ENCODE assay signal across 7 cellular contexts in the genomic region with DNA sequence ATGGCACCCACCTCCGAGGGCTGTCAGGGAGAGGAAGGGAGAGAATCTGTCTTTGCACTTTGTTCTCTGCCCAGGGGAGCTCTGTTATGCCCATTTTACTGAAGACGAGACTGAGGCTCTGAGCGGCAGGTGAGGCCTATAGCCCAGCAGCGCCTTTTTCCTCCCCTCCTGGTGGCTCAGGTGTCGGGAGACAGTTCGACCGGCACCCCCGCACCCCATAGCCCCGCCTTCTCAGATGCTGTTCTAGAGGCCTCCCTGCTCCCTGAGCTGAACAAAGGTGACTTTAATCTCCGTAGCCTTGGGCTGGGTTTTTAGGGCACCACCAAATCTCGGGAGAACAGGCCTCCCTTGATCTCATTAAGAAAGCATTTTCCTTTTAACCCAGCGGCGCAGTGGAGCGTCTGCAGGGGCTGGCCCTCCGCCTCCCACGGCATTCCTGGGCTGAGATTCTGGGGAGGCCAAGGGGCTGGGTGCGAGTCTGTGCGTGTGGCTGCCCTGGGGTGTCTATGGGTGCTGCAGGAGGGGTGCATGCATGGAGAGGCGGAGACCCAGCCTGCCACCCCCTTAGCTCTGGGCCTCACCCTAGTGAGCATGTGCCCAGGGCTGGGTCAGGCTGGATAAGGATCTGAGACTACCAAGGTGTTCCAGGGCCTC. TPM values are rescaled to one million over a fixed set of nuclear protein-coding genes. Genes with fewer than 3 reads are reported as not detected.
DNase-seq lines count a peak whose midpoint lies in the region; ATAC-seq and TF ChIP-seq lines count a peak whose summit lies in the region.

No MANE protein-coding gene starts in this region.

- peaks cover 75% of the 10 kb centered on the region for H3K4me1 Mint-ChIP-seq in dendritic cell treated with granulocyte-macrophage colony-stimulating factor and Interleukin-4, amounts not matched to agents 40 ng/mL and 50 ng/mL, for 4 days (ENCODE audit: low read depth)
- H3K4me1 Mint-ChIP-seq in naive B cell = peaks cover 38 to 70% (median 53%) of the 10 kb centered on the region in 3 donors

- H3K27ac Mint-ChIP-seq in dendritic cell treated with granulocyte-macrophage colony-stimulating factor and Interleukin-4, amounts not matched to agents 40 ng/mL and 50 ng/mL, for 4 days = peak overlapping the region; percentile 87
- peak overlapping the region; percentile 61 to 96 (median 84) for H3K27ac Mint-ChIP-seq in naive B cell

- peak overlapping the region; percentile 88 for H3K27ac ChIP-seq in OCI-LY3 (ENCODE audit: low read length)

- ATAC-seq in naive B cell (ENCODE audit: low read depth in 2 of 2) = no peak
- no peak for ATAC-seq in HG02763 (IDR thresholded peaks at IDR 0.05; ENCODE audit: unreplicated experiment)
- ATAC-seq in HG02571 (IDR thresholded peaks at IDR 0.05; ENCODE audit: unreplicated experiment) = no peak
- no peak for ATAC-seq in HG03280 (IDR thresholded peaks at IDR 0.05; ENCODE audit: unreplicated experiment)

- peak overlapping the region; percentile 100 for H3K4me3 ChIP-seq in OCI-LY3 (ENCODE audit: low read length)

- H3K4me3 Mint-ChIP-seq in dendritic cell treated with granulocyte-macrophage colony-stimulating factor and Interleukin-4, amounts not matched to agents 40 ng/mL and 50 ng/mL, for 4 days = peak overlapping the region; percentile 100
- H3K4me3 Mint-ChIP-seq in naive B cell = peak overlapping the region; percentile 91 to 98 (median 94)

- no peaks in the 10 kb centered on the region for H3K27me3 ChIP-seq in OCI-LY3 (ENCODE audit: low read depth, low read length)

- peaks cover 38% of the 10 kb centered on the region for H3K36me3 ChIP-seq in OCI-LY3 (replicated peaks; ENCODE audit: low read depth, low read length)

- H2AFZ ChIP-seq in OCI-LY3 (ENCODE audit: low read depth, low read length) = no peak overlapping the region

- peak; percentile 84 for DNase-seq in H4 (ENCODE audit: low spot score)
- no peak for DNase-seq in naive B cell

- peaks cover 73% of the 10 kb centered on the region for H3K36me3 Mint-ChIP-seq in dendritic cell treated with granulocyte-macrophage colony-stimulating factor and Interleukin-4, amounts not matched to agents 40 ng/mL and 50 ng/mL, for 4 days (ENCODE audit: low read depth)
- peaks cover 0 to 13% of the 10 kb centered on the region in 2 donors for H3K36me3 Mint-ChIP-seq in naive B cell

- H3K9me3 Mint-ChIP-seq in dendritic cell treated with granulocyte-macrophage colony-stimulating factor and Interleukin-4, amounts not matched to agents 40 ng/mL and 50 ng/mL, for 4 days = no peaks in the 10 kb centered on the region
- no peaks in the 10 kb centered on the region for H3K9me3 Mint-ChIP-seq in naive B cell

- peaks cover 58% of the 10 kb centered on the region for H3K79me2 ChIP-seq in OCI-LY3 (ENCODE audit: low read length)

- intact Hi-C loops in dendritic cell treated with granulocyte-macrophage colony-stimulating factor and Interleukin-4, amounts not matched to agents 40 ng/mL and 50 ng/mL, for 4 days (cut with micrococcal nuclease) = loop anchor here (5.0 to 10.0 kb wide), 2 partner anchors 34 to 112 kb away; a partner anchor contains a TSS

- H4K20me1 ChIP-seq in OCI-LY3 (ENCODE audit: insufficient read depth, low read length) = peaks cover 59% of the 10 kb centered on the region

- H3K9me3 ChIP-seq in OCI-LY3 (ENCODE audit: insufficient read depth, low read length) = no peaks in the 10 kb centered on the region

- peaks cover 70% of the 10 kb centered on the region for H3K4me1 ChIP-seq in OCI-LY3 (ENCODE audit: low read length)

- H3K9ac ChIP-seq in OCI-LY3 (ENCODE audit: low read length) = peak overlapping the region; percentile 78

- peaks cover 4% of the 10 kb centered on the region for H3K27me3 Mint-ChIP-seq in dendritic cell treated with granulocyte-macrophage colony-stimulating factor and Interleukin-4, amounts not matched to agents 40 ng/mL and 50 ng/mL, for 4 days
- no peaks in the 10 kb centered on the region for H3K27me3 Mint-ChIP-seq in naive B cell

- peak overlapping the region; percentile 97 for H3K4me2 ChIP-seq in OCI-LY3 (ENCODE audit: low read length)

- TF ChIP-seq CTCF in OCI-LY3 (IDR thresholded peaks at IDR 0.05; ENCODE audit: low read depth, low read length) = no peak

RNA-seq across cellular contexts. Expression of a gene that starts 3.3 kb away (rescaled TPM):
- 11.0 and 14.7 TPM in 2 replicates for total RNA-seq in H4 (2014; rRNA removed; shearing (Covaris generic))
- 1 to 10 TPM in 5 of 6 donors, under 1 TPM in 1; 0.59 to 4.0 (median 2.2) TPM for polyA plus RNA-seq in naive B cell (ENCODE audit: low read depth in 6 of 6)

RNA-seq across cellular contexts. Expression of a gene that starts 32.4 kb away (rescaled TPM):
- 31.7 and 41.5 TPM in 2 replicates for total RNA-seq in H4 (2014; rRNA removed; shearing (Covaris generic))
- 10 to 100 TPM; 17.7 to 29.3 (median 20.6) TPM for polyA plus RNA-seq in naive B cell (ENCODE audit: low read depth in 6 of 6)

RNA-seq across cellular contexts. Expression of a gene that starts 35.9 kb away (rescaled TPM):
- 13.5 and 17.2 TPM in 2 replicates for total RNA-seq in H4 (2014; rRNA removed; shearing (Covaris generic))
- polyA plus RNA-seq in naive B cell (ENCODE audit: low read depth in 6 of 6) = 1 to 10 TPM in 4 of 6 donors, under 1 TPM in 1, not detected in 1; 0.36 to 1.7 (median 1.3) TPM

RNA-seq across cellular contexts. Expression of a gene that starts 46.7 kb away (rescaled TPM):
- total RNA-seq in H4 (2014; rRNA removed; shearing (Covaris generic)) = not detected in 2 replicates
- polyA plus RNA-seq in naive B cell (ENCODE audit: low read depth in 6 of 6) = not detected
